In genomic region chr15:36390491-36390890, GRCh38 we compare ENCODE assay signal across 17 cellular contexts.
DNase-seq lines count a peak whose midpoint lies in the region; ATAC-seq and TF ChIP-seq lines count a peak whose summit lies in the region.
"Had no signal": no experiment of that assay in that cellular context is flagged by ENCODE, and none has a peak within 500 bp of the region (broad histone marks: within the 10 kb centered on the region; RNA-seq: fewer than 3 reads in every experiment).

No MANE protein-coding gene starts in this region.

- POLR2A ChIA-PET in MCF 10A (lab: Yijun Ruan, JAX): no interaction called here

- no peaks in the 10 kb centered on the region for H3K27me3 Mint-ChIP-seq in MCF 10A (ENCODE audit: insufficient read depth, unreplicated experiment)
- H3K27me3 Mint-ChIP-seq: CD4-positive, alpha-beta memory T cell had no signal

- peaks cover 9% of the 10 kb centered on the region for H3K4me1 ChIP-seq in mammary epithelial cell (ENCODE audit: insufficient read depth, low read length)
- no peaks in the 10 kb centered on the region for H3K4me1 ChIP-seq in smooth muscle cell (ENCODE audit: low read depth)

- no peak overlapping the region for H3K27ac ChIP-seq in mammary epithelial cell (ENCODE audit: insufficient read depth, low read depth, low read length)
- H3K27ac ChIP-seq in smooth muscle cell (ENCODE audit: low read depth): no peak overlapping the region

- H3K4me3 Mint-ChIP-seq in MCF 10A (ENCODE audit: unreplicated experiment): no peak overlapping the region
- H3K4me3 Mint-ChIP-seq: CD4-positive, alpha-beta memory T cell; H9; HFFc6 had no signal

- DNase-seq in mammary epithelial cell: no peak
- DNase-seq in MCF 10A (ENCODE audit: unreplicated experiment): no peak
- DNase-seq in NCI-H69 (lab: John Stamatoyannopoulos, UW): peak; percentile 51
- peak; percentile 57 for DNase-seq in islet precursor cell
- no peak for DNase-seq in smooth muscle cell (lab: John Stamatoyannopoulos, UW; ENCODE audit: unreplicated experiment)
- no peak for DNase-seq in NCI-H446 (lab: John Stamatoyannopoulos, UW)
- DNase-seq in 8988T: no peak
- DNase-seq: C1 segment of cervical spinal cord; Calu3; CD4-positive, alpha-beta memory T cell; COR-L47; DMS53; DMS79 treated with DMSO at 0.1 percent for 48 hours; GF-D8; H9; HFFc6 had no signal

- 0% methylated on average over 2 of the region's 2 CpGs for WGBS in mammary epithelial cell (ENCODE audit: low coverage, missing lambda C conversion rate)
- 68% methylated on average over 2 of the region's 2 CpGs for WGBS in smooth muscle cell (ENCODE audit: low lambda C conversion rate)

- H3K27me3 ChIP-seq in mammary epithelial cell (ENCODE audit: insufficient read depth, low read length): no peaks in the 10 kb centered on the region
- no peaks in the 10 kb centered on the region for H3K27me3 ChIP-seq in smooth muscle cell (ENCODE audit: low read depth)

- BruUV-seq in mammary epithelial cell (replicated peaks; lab: Mats Ljungman, UMichigan): no TSS peak
- no TSS peak for BruUV-seq in MCF 10A (replicated peaks; lab: Mats Ljungman, UMichigan)

- no peak overlapping the region for H3K4me2 ChIP-seq in mammary epithelial cell (ENCODE audit: insufficient read depth, low read depth, low read length)
- H3K4me2 ChIP-seq in smooth muscle cell: no peak overlapping the region

- no peak overlapping the region for H3K27ac Mint-ChIP-seq in MCF 10A (ENCODE audit: low read depth, unreplicated experiment)
- H3K27ac Mint-ChIP-seq: CD4-positive, alpha-beta memory T cell; H9; HFFc6 had no signal

- no peaks in the 10 kb centered on the region for H3F3A ChIP-seq in smooth muscle cell (ENCODE audit: low read depth)

- H3K9ac ChIP-seq in mammary epithelial cell (ENCODE audit: insufficient read depth, low read length) (no peak overlapping the region), smooth muscle cell (ENCODE audit: low read depth) (no peak overlapping the region)

- H3K36me3 Mint-ChIP-seq in MCF 10A (ENCODE audit: insufficient read depth, unreplicated experiment): no peaks in the 10 kb centered on the region
- H3K36me3 Mint-ChIP-seq: CD4-positive, alpha-beta memory T cell had no signal

- dilution Hi-C loops in mammary epithelial cell (cut with HindIII; ENCODE audit: low sequenced_read_pairs): no loop called here

- H3K9me3 Mint-ChIP-seq in MCF 10A (ENCODE audit: unreplicated experiment): peaks cover 7% of the 10 kb centered on the region
- H3K9me3 Mint-ChIP-seq: H9, HFFc6 had no signal

- H3K79me2 ChIP-seq in mammary epithelial cell (ENCODE audit: insufficient read depth, low read length) (no peaks in the 10 kb centered on the region), smooth muscle cell (ENCODE audit: low read depth) (no peaks in the 10 kb centered on the region)

- CTCF ChIA-PET in mammary epithelial cell (lab: Charles Lee; ENCODE audit: low non-redundant PET): no interaction called here
- CTCF ChIA-PET in MCF 10A (lab: Yijun Ruan, JAX): interaction anchor here (0.5 kb wide), 1 partner anchor 1549 kb away, joined by 3 read pairs; no protein-coding TSS in a partner anchor

- H3K36me3 ChIP-seq in mammary epithelial cell (ENCODE audit: insufficient read depth, low read length): no peaks in the 10 kb centered on the region
- no peaks in the 10 kb centered on the region for H3K36me3 ChIP-seq in smooth muscle cell (ENCODE audit: low read depth)

- H3K4me1 Mint-ChIP-seq in MCF 10A (ENCODE audit: insufficient read depth, unreplicated experiment): no peaks in the 10 kb centered on the region
- H3K4me1 Mint-ChIP-seq: CD4-positive, alpha-beta memory T cell; H9 had no signal

- TF ChIP-seq CTCF in mammary epithelial cell (conservative IDR thresholded peaks at IDR 0.05 in 1 of 2, IDR thresholded peaks at IDR 0.05 in 1 of 2; ENCODE audit: extremely low read depth in 1 of 2, insufficient read depth in 1 of 2, low read depth in 1 of 2, low read length in 2 of 2) (no peak), MCF 10A (IDR thresholded peaks at IDR 0.05; ENCODE audit: unreplicated experiment) (no peak), smooth muscle cell (IDR thresholded peaks at IDR 0.05; ENCODE audit: borderline replicate concordance, insufficient read depth, poor library complexity, severe bottlenecking) (no peak)

- no peak overlapping the region for H3K4me3 ChIP-seq in mammary epithelial cell (replicated peaks in 1 of 3; ENCODE audit: insufficient read depth in 1 of 3, low read depth in 2 of 3, low read length in 3 of 3)
- H3K4me3 ChIP-seq in smooth muscle cell: no peak overlapping the region

- ATAC-seq in GM21717 (IDR thresholded peaks at IDR 0.05; ENCODE audit: unreplicated experiment): no peak

- in situ Hi-C loops in mammary epithelial cell (cut with MboI; ENCODE audit: low sequenced_read_pairs in 2 of 2): no loop called here

- intact Hi-C loops in mammary epithelial cell (cut with micrococcal nuclease) (no loop called here), MCF 10A (cut with micrococcal nuclease) (no loop called here)

- H2AFZ ChIP-seq in mammary epithelial cell (ENCODE audit: low read depth, low read length) (peak overlapping the region; percentile 73), smooth muscle cell (ENCODE audit: low read depth) (peak overlapping the region; percentile 52)

- H4K20me1 ChIP-seq in mammary epithelial cell (ENCODE audit: insufficient read depth, low read length) (no peaks in the 10 kb centered on the region), smooth muscle cell (ENCODE audit: low read depth) (no peaks in the 10 kb centered on the region)

- no peaks in the 10 kb centered on the region for H3K9me3 ChIP-seq in mammary epithelial cell (replicated peaks; ENCODE audit: insufficient read depth, low read length)
- no peaks in the 10 kb centered on the region for H3K9me3 ChIP-seq in smooth muscle cell (replicated peaks; ENCODE audit: low read depth)

Comparison
In these comparisons a context has a peak if more than half of its experiments do, and no peak if none do; other contexts are left out.
1. DNase-seq: peak in NCI-H69 (single experiment) and islet precursor cell (single experiment); none in mammary epithelial cell (single experiment), MCF 10A (single experiment), smooth muscle cell (single experiment), NCI-H446 (0 of 2) and 8988T (single experiment).